ENCODE assay signal across 8 cellular contexts in the genomic region with DNA sequence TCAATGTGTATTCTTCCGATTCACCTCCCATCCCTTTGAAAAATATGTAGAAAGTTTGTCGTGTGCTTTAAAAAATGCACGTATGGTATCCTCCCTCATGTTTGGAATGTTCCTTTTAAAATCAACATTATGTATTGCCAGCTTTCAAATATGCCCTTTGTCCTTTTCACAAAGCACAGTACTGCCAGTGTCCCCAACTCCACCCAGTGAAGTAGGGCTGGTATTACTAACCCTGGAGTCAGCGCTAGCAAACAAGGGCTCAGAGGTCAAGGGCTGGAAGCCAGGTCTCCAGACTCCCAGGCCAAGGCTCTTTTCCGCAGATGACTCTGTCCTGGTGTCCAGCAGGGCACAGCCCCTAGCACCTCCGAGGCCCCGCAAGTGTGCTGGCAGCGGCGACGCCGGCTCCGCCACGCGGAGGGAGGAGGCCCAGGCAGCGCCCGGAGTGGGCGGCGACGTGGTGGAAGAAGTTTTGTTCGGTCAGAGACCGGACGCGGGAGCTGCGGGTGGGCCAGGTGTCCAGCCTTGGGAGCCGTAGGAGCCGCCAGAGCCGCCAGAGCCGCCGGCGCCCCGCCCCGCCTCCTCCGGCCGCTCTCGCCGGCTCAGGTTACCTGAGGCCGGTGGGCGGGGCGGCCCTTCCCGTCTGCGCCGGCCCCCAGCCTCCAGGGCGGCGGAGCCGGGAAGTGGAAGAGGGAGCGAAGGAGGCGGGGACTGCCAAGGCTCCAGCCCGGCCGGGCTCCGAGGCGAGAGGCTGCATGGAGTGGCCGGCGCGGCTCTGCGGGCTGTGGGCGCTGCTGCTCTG. TPM values are rescaled to one million over a fixed set of nuclear protein-coding genes. Genes with fewer than 3 reads are reported as not detected.
DNase-seq lines count a peak whose midpoint lies in the region; ATAC-seq and TF ChIP-seq lines count a peak whose summit lies in the region.

A gene (plus strand): TSS at position 720 of the 799 bp plus-strand sequence. CDS start 33 bp downstream, at position 753.

- H3K36me3 Mint-ChIP-seq in stimulated activated naive CD8-positive, alpha-beta T cell treated with anti-CD3 and anti-CD28 coated beads, Interleukin-15, Interleukin-2, amounts not matched to agents 100 ng/mL and 50 ng/mL, for 24 hours (ENCODE audit: low read depth), result no peaks in the 10 kb centered on the region

- H3K27ac ChIP-seq in VCaP (peak within 1 kb of the TSS; percentile 49), lower lobe of right lung (peak within 1 kb of the TSS; percentile 95)
- no peak within 1 kb of the TSS for H3K27ac ChIP-seq in effector memory CD4-positive, alpha-beta T cell (ENCODE audit: insufficient read depth, low read length, poor library complexity, severe bottlenecking)

- H3K4me3 ChIP-seq in effector memory CD4-positive, alpha-beta T cell (ENCODE audit: insufficient read depth, low read depth, low read length, poor library complexity, severe bottlenecking), result peak within 1 kb of the TSS; percentile 39
- peak within 1 kb of the TSS; percentile 64 for H3K4me3 ChIP-seq in lower lobe of right lung

- in situ Hi-C loops in G401 (cut with HindIII; ENCODE audit: low sequenced_read_pairs), result no loop called here

- H3K27me3 ChIP-seq in effector memory CD4-positive, alpha-beta T cell (replicated peaks; ENCODE audit: control insufficient read depth, insufficient read depth, low read length, poor library complexity, severe bottlenecking), result no peaks in the 10 kb centered on the region
- no peaks in the 10 kb centered on the region for H3K27me3 ChIP-seq in lower lobe of right lung (ENCODE audit: low read depth)

- peaks cover 15% of the 10 kb centered on the region for H3K27me3 Mint-ChIP-seq in stimulated activated naive CD8-positive, alpha-beta T cell treated with anti-CD3 and anti-CD28 coated beads, Interleukin-15, Interleukin-2, amounts not matched to agents 100 ng/mL and 50 ng/mL, for 24 hours

- ATAC-seq in HG02610 (IDR thresholded peaks at IDR 0.05; ENCODE audit: unreplicated experiment) (peak; percentile 59), lower lobe of right lung (peak; percentile 93 to 98)

- H3K4me1 ChIP-seq in effector memory CD4-positive, alpha-beta T cell (ENCODE audit: control insufficient read depth, insufficient read depth, low read length, poor library complexity, severe bottlenecking), result no peaks in the 10 kb centered on the region
- H3K4me1 ChIP-seq in lower lobe of right lung, result peaks cover 23% of the 10 kb centered on the region

- peaks cover 16% of the 10 kb centered on the region for H3K4me1 Mint-ChIP-seq in stimulated activated naive CD8-positive, alpha-beta T cell treated with anti-CD3 and anti-CD28 coated beads, Interleukin-15, Interleukin-2, amounts not matched to agents 100 ng/mL and 50 ng/mL, for 24 hours (ENCODE audit: low read depth)

- H3K4me3 Mint-ChIP-seq in stimulated activated naive CD8-positive, alpha-beta T cell treated with anti-CD3 and anti-CD28 coated beads, Interleukin-15, Interleukin-2, amounts not matched to agents 100 ng/mL and 50 ng/mL, for 24 hours, result peak within 1 kb of the TSS; percentile 63

- H3K9me3 Mint-ChIP-seq in stimulated activated naive CD8-positive, alpha-beta T cell treated with anti-CD3 and anti-CD28 coated beads, Interleukin-15, Interleukin-2, amounts not matched to agents 100 ng/mL and 50 ng/mL, for 24 hours, result no peaks in the 10 kb centered on the region

- no peak within 1 kb of the TSS for H3K27ac Mint-ChIP-seq in stimulated activated naive CD8-positive, alpha-beta T cell treated with anti-CD3 and anti-CD28 coated beads, Interleukin-15, Interleukin-2, amounts not matched to agents 100 ng/mL and 50 ng/mL, for 24 hours

- H3K36me3 ChIP-seq in effector memory CD4-positive, alpha-beta T cell (ENCODE audit: control insufficient read depth, insufficient read depth, low read length), result no peaks in the 10 kb centered on the region
- H3K36me3 ChIP-seq in lower lobe of right lung, result no peaks in the 10 kb centered on the region

- intact Hi-C loops in lower lobe of right lung (cut with DNase I), result no loop called here

- no peaks in the 10 kb centered on the region for H3K9me3 ChIP-seq in effector memory CD4-positive, alpha-beta T cell (ENCODE audit: control insufficient read depth, low read length)
- H3K9me3 ChIP-seq in lower lobe of right lung, result no peaks in the 10 kb centered on the region

- TF ChIP-seq CTCF in VCaP (conservative IDR thresholded peaks at IDR 0.05) (no peak), lower lobe of right lung (IDR thresholded peaks at IDR 0.05) (no peak)

- DNase-seq in G401 (ENCODE audit: low spot score), result peak; percentile 23
- DNase-seq in NCI-H1930 (lab: John Stamatoyannopoulos, UW), result peak; percentile 81 to 82
- peak in 1 of 3 donors; percentile 6 for DNase-seq in effector memory CD4-positive, alpha-beta T cell
- DNase-seq in lower lobe of right lung, result peak; percentile 87
- DNase-seq in germinal center (ENCODE audit: low spot score), result no peak

RNA-seq across cellular contexts. Expression of the gene that starts here (rescaled TPM):
- total RNA-seq in G401 (2014; rRNA removed; shearing (Covaris generic)), result 25.0 and 29.7 TPM in 2 replicates
- total RNA-seq in lower lobe of right lung, result 84.0 TPM
